Comparison of ENCODE assay signal across 22 cellular contexts in genomic region chr6:160124007-160124406, GRCh38. TPM values are rescaled to one million over a fixed set of nuclear protein-coding genes. Genes with fewer than 3 reads are reported as not detected.
DNase-seq lines count a peak whose midpoint lies in the region; ATAC-seq, FAIRE-seq and TF ChIP-seq lines count a peak whose summit lies in the region.
"Had no signal": no experiment of that assay in that cellular context is flagged by ENCODE, and none has a peak within 500 bp of the region (broad histone marks: within the 10 kb centered on the region; RNA-seq: fewer than 3 reads in every experiment).

No MANE protein-coding gene starts in this region.

- H3K9me3 ChIP-seq in HepG2 (ENCODE audit: low read length) (no peaks in the 10 kb centered on the region), upper lobe of right lung (no peaks in the 10 kb centered on the region), SJCRH30 (replicated peaks) (0 out of 2 replicates have a peak, but pooled peaks cover 4% of the 10 kb centered on the region)
- H3K9me3 ChIP-seq: BE2C, Caco-2 had no signal

- H3K9me3 Mint-ChIP-seq in stimulated activated naive CD8-positive, alpha-beta T cell treated with anti-CD3 and anti-CD28 coated beads, Interleukin-15, amount 100 ng/mL, for 72 hours, result no peaks in the 10 kb centered on the region
- H3K9me3 Mint-ChIP-seq in neural crest cell, result peaks cover 9% of the 10 kb centered on the region
- no peaks in the 10 kb centered on the region for H3K9me3 Mint-ChIP-seq in HFFc6
- H3K9me3 Mint-ChIP-seq: CD4-positive, alpha-beta T cell; IgD-negative memory B cell had no signal

- H3K27ac ChIP-seq in HepG2 (ENCODE audit: extremely low read length, insufficient read depth, low read length) (no peak overlapping the region), upper lobe of right lung (no peak overlapping the region), SJCRH30 (no peak overlapping the region)

- H3K36me3 ChIP-seq in HepG2 (replicated peaks in 1 of 2; ENCODE audit: control insufficient read depth in 1 of 2, insufficient read depth in 2 of 2, low read length in 2 of 2) (no peaks in the 10 kb centered on the region), upper lobe of right lung (no peaks in the 10 kb centered on the region), SJCRH30 (no peaks in the 10 kb centered on the region)
- H3K36me3 ChIP-seq: BE2C had no signal

- H4K20me1 ChIP-seq in HepG2 (ENCODE audit: insufficient read depth, low read length), result no peaks in the 10 kb centered on the region

- no peak overlapping the region for H3K4me3 Mint-ChIP-seq in stimulated activated naive CD8-positive, alpha-beta T cell treated with anti-CD3 and anti-CD28 coated beads, Interleukin-15, amount 100 ng/mL, for 72 hours
- H3K4me3 Mint-ChIP-seq in neural crest cell, result peak overlapping the region; percentile 28
- no peak overlapping the region for H3K4me3 Mint-ChIP-seq in HFFc6
- H3K4me3 Mint-ChIP-seq: CD4-positive, alpha-beta T cell had no signal

- H2AFZ ChIP-seq in HepG2 (ENCODE audit: low read length), result no peak overlapping the region

- ATAC-seq in stimulated activated naive CD8-positive, alpha-beta T cell treated with anti-CD3 and anti-CD28 coated beads, Interleukin-15, amount 100 ng/mL, for 72 hours, result peak; percentile 9
- no peak for ATAC-seq in stimulated activated naive CD8-positive, alpha-beta T cell treated with anti-CD3 and anti-CD28 coated beads, Interleukin-15, Interleukin-2, amounts not matched to agents 100 U/mL and 50 U/mL, for 24 hours
- ATAC-seq in HepG2 (no peak), upper lobe of right lung (no peak)
- ATAC-seq: HCT116 had no signal

- H3K4me1 ChIP-seq in HepG2 (ENCODE audit: insufficient read depth, low read length), result peaks cover 78% of the 10 kb centered on the region
- no peaks in the 10 kb centered on the region for H3K4me1 ChIP-seq in upper lobe of right lung
- no peaks in the 10 kb centered on the region for H3K4me1 ChIP-seq in SJCRH30
- H3K4me1 ChIP-seq: BE2C, Caco-2 had no signal

- H3K4me3 ChIP-seq in HepG2 (replicated peaks in 1 of 3; ENCODE audit: insufficient read depth in 1 of 3, low read depth in 2 of 3, low read length in 3 of 3), result no peak overlapping the region
- H3K4me3 ChIP-seq in upper lobe of right lung, result no peak overlapping the region
- no peak overlapping the region for H3K4me3 ChIP-seq in SJCRH30

- peaks cover 18% of the 10 kb centered on the region for H3K36me3 Mint-ChIP-seq in neural crest cell (ENCODE audit: low read depth)
- peaks cover 9% of the 10 kb centered on the region; the same call in 1 of the 2 replicates for H3K36me3 Mint-ChIP-seq in HFFc6 (ENCODE audit: low read depth)

- WGBS in HepG2 (ENCODE audit: low lambda C conversion rate), result 86% methylated on average over 2 of the region's 2 CpGs

- TF ChIP-seq RAD21 in HepG2 (CRISPR knock-in tag; IDR thresholded peaks at IDR 0.05), result no peak

- H3K27ac Mint-ChIP-seq in stimulated activated naive CD8-positive, alpha-beta T cell treated with anti-CD3 and anti-CD28 coated beads, Interleukin-15, amount 100 ng/mL, for 72 hours, result peak overlapping the region in 1 of 2 donors; percentile 2
- H3K27ac Mint-ChIP-seq in neural crest cell (ENCODE audit: unreplicated experiment) (peak overlapping the region; percentile 22), HFFc6 (no peak overlapping the region)
- H3K27ac Mint-ChIP-seq: CD4-positive, alpha-beta T cell; IgD-negative memory B cell had no signal

- no peak overlapping the region for H3K4me2 ChIP-seq in HepG2 (ENCODE audit: low read depth, low read length)

- intact Hi-C loops in HepG2 (cut with micrococcal nuclease; ENCODE audit: unreplicated experiment) (no loop called here), upper lobe of right lung (cut with DNase I) (no loop called here)

- H3K79me2 ChIP-seq in HepG2 (ENCODE audit: insufficient read depth, low read length), result no peaks in the 10 kb centered on the region

- peaks cover 5% of the 10 kb centered on the region for H3K4me1 Mint-ChIP-seq in stimulated activated naive CD8-positive, alpha-beta T cell treated with anti-CD3 and anti-CD28 coated beads, Interleukin-15, amount 100 ng/mL, for 72 hours
- H3K4me1 Mint-ChIP-seq in neural crest cell (peaks cover 14% of the 10 kb centered on the region), HFFc6 (ENCODE audit: low read depth) (no peaks in the 10 kb centered on the region)
- H3K4me1 Mint-ChIP-seq: IgD-negative memory B cell had no signal

- H3K9ac ChIP-seq in HepG2 (ENCODE audit: insufficient read depth, low read depth, low read length), result no peak overlapping the region

- CTCF ChIA-PET in HepG2 (lab: Yijun Ruan, JAX; ENCODE audit: low intra/inter-chr PET ratio, low total read pairs), result no interaction called here

- no TSS peak for BruUV-seq in HepG2 (replicated peaks; lab: Mats Ljungman, UMichigan)

- no peaks in the 10 kb centered on the region for H3K27me3 Mint-ChIP-seq in stimulated activated naive CD8-positive, alpha-beta T cell treated with anti-CD3 and anti-CD28 coated beads, Interleukin-15, amount 100 ng/mL, for 72 hours
- no peaks in the 10 kb centered on the region for H3K27me3 Mint-ChIP-seq in neural crest cell (ENCODE audit: low read depth)
- peaks cover 7% of the 10 kb centered on the region for H3K27me3 Mint-ChIP-seq in HFFc6 (ENCODE audit: insufficient read depth)
- H3K27me3 Mint-ChIP-seq: CD4-positive, alpha-beta T cell; IgD-negative memory B cell had no signal

- in situ Hi-C loops in HepG2 (cut with HindIII; ENCODE audit: extremely low pct_ligation_motif_present, low pct_unique_long_range_greater_than_20kb), result no loop called here

- POLR2A ChIA-PET in HepG2 (lab: Yijun Ruan, JAX), result no interaction called here

- FAIRE-seq in HepG2 (lab: Jason Lieb, UNC), result no peak
- FAIRE-seq: A204.1, D721Med, G401.6, GM12891, HTR-8/SVneo had no signal

- no peak for DNase-seq in stimulated activated naive CD8-positive, alpha-beta T cell treated with anti-CD3 and anti-CD28 coated beads, Interleukin-15, amount 100 ng/mL, for 72 hours
- DNase-seq in stimulated activated naive CD8-positive, alpha-beta T cell treated with anti-CD3 and anti-CD28 coated beads, Interleukin-15, Interleukin-2, amounts not matched to agents 100 U/mL and 50 U/mL, for 24 hours, result no peak
- DNase-seq in HepG2 (ENCODE audit: low spot score), result no peak
- DNase-seq in neural crest cell (ENCODE audit: low read depth, low spot score), result no peak
- DNase-seq in upper lobe of right lung, result peak; percentile 26
- no peak for DNase-seq in SJCRH30
- no peak for DNase-seq in HFFc6
- DNase-seq in kidney tubule cell (ENCODE audit: low spot score), result no peak
- DNase-seq: ACHN; BE2C; C1 segment of cervical spinal cord; Caco-2; CD4-positive, alpha-beta T cell; GOT3; H7 had no signal

- H3K27me3 ChIP-seq in HepG2 (ENCODE audit: control insufficient read depth in 1 of 2, insufficient read depth in 2 of 2, low read length in 2 of 2) (no peaks in the 10 kb centered on the region), upper lobe of right lung (no peaks in the 10 kb centered on the region), SJCRH30 (no peaks in the 10 kb centered on the region)

- TF ChIP-seq EP300 in HepG2 (IDR thresholded peaks at IDR 0.05; ENCODE audit: low read depth in 2 of 2, low read length in 2 of 2), result no peak
- TF ChIP-seq EP300 in HepG2 (CRISPR knock-in tag; IDR thresholded peaks at IDR 0.05; ENCODE audit: borderline replicate concordance), result no peak

- no peak for TF ChIP-seq POLR2A in HepG2 (IDR thresholded peaks at IDR 0.05; ENCODE audit: insufficient read depth in 1 of 2, low read depth in 2 of 2, low read length in 2 of 2)

- no peak for TF ChIP-seq CTCF in HepG2 (CRISPR knock-in tag; IDR thresholded peaks at IDR 0.05)
- TF ChIP-seq CTCF in neural crest cell (conservative IDR thresholded peaks at IDR 0.05), result no peak
- no peak for TF ChIP-seq CTCF in upper lobe of right lung (IDR thresholded peaks at IDR 0.05)
- TF ChIP-seq CTCF in HFFc6 (IDR thresholded peaks at IDR 0.05), result no peak

TF ChIP-seq in HepG2, 621 proteins besides CTCF, POLR2A, EP300 and RAD21:
- TF ChIP-seq HES4 (CRISPR knock-in tag; IDR thresholded peaks at IDR 0.05; ENCODE audit: borderline replicate concordance), result 0 out of 2 replicates have a peak, but pooled peaks have one; percentile 27
- no peak for TF ChIP-seq ZNF589 (CRISPR knock-in tag; conservative IDR thresholded peaks at IDR 0.05)
- TF ChIP-seq ZMYM3 (CRISPR knock-in tag; IDR thresholded peaks at IDR 0.05), result peak; percentile 16; the same call in 1 of the 2 replicates

RNA-seq across cellular contexts. Expression of gene SLC22A1, which starts 2.4 kb away (rescaled TPM):
- total RNA-seq in HepG2 (2016; rRNA removed; fragmentation: Illumina TruSeq; extraction: Trizol) (0.32 and 0.80 TPM in 2 replicates), neural crest cell (1.7 and 2.1 TPM in 2 replicates), upper lobe of right lung (2.7 TPM)
- 0.71 and 0.81 TPM in 2 replicates for total RNA-seq in HepG2 (2016; cell fraction: cytosol; rRNA removed; fragmentation: Illumina TruSeq; extraction: Trizol; ENCODE audit: low read depth)
- total RNA-seq in HepG2 (2016; cell fraction: insoluble cytoplasmic fraction; rRNA removed; fragmentation: Illumina TruSeq; extraction: Trizol), result 1.5 and 1.6 TPM in 2 replicates
- total RNA-seq in HepG2 (2016; cell fraction: membrane; rRNA removed; fragmentation: Illumina TruSeq; extraction: Trizol), result 1.0 and 1.9 TPM in 2 replicates
- total RNA-seq in HepG2 (2016; cell fraction: nucleus; rRNA removed; fragmentation: Illumina TruSeq; extraction: Trizol), result 3.6 and 3.7 TPM in 2 replicates
- polyA plus RNA-seq in HepG2 (2011; rRNA removed), result 0.82 and 0.87 TPM in 2 replicates
- polyA plus RNA-seq in HepG2 (2011; cell fraction: cytosol; rRNA removed), result 0.32 and 0.38 TPM in 2 replicates
- 3.3 and 4.4 TPM in 2 replicates for polyA plus RNA-seq in HepG2 (2011; cell fraction: nucleus; rRNA removed)
- polyA plus RNA-seq in HepG2 (2012), result 0.80 and 2.9 TPM in 2 replicates
- polyA plus RNA-seq in HepG2 (2016; cell fraction: cytosol; fragmentation: Illumina TruSeq; extraction: Trizol; ENCODE audit: low read depth), result 0.35 and 1.7 TPM in 2 replicates
- polyA plus RNA-seq in HepG2 (2016; cell fraction: insoluble cytoplasmic fraction; fragmentation: Illumina TruSeq; extraction: Trizol; ENCODE audit: low read depth), result 0.33 and 1.2 TPM in 2 replicates
- polyA plus RNA-seq in HepG2 (2016; cell fraction: membrane; fragmentation: Illumina TruSeq; extraction: Trizol; ENCODE audit: low read depth), result 0.64 and 1.2 TPM in 2 replicates
- polyA plus RNA-seq in HepG2 (2016; cell fraction: nucleus; fragmentation: Illumina TruSeq; extraction: Trizol; ENCODE audit: insufficient read depth, low read depth), result 4.3 and 5.2 TPM in 2 replicates
- 1.3 and 7.3 TPM in 2 replicates for polyA minus RNA-seq in HepG2 (2011; rRNA and poly(A)+ RNA removed; ENCODE audit: low replicate concordance)
- polyA minus RNA-seq in HepG2 (2011; cell fraction: cytosol; rRNA and poly(A)+ RNA removed), result 0.40 TPM in 1 of 2 replicates, not detected in the other
- polyA minus RNA-seq in HepG2 (2011; cell fraction: nucleus; rRNA and poly(A)+ RNA removed), result 7.7 and 8.6 TPM in 2 replicates
- total RNA-seq in SJCRH30 (2014; rRNA removed; shearing (Covaris generic)), result 0.20 and 0.49 TPM in 2 replicates
- total RNA-seq in HFFc6 (2021; fragmentation: NEBNext Ultra II Directional; extraction: Animal tissue kit (Norgen Biotek cat#: 25700)), result under 1 TPM in 4 of 6 experiments, not detected in 2; 0.12 to 0.33 (median 0.21) TPM
